In the genomic region with DNA sequence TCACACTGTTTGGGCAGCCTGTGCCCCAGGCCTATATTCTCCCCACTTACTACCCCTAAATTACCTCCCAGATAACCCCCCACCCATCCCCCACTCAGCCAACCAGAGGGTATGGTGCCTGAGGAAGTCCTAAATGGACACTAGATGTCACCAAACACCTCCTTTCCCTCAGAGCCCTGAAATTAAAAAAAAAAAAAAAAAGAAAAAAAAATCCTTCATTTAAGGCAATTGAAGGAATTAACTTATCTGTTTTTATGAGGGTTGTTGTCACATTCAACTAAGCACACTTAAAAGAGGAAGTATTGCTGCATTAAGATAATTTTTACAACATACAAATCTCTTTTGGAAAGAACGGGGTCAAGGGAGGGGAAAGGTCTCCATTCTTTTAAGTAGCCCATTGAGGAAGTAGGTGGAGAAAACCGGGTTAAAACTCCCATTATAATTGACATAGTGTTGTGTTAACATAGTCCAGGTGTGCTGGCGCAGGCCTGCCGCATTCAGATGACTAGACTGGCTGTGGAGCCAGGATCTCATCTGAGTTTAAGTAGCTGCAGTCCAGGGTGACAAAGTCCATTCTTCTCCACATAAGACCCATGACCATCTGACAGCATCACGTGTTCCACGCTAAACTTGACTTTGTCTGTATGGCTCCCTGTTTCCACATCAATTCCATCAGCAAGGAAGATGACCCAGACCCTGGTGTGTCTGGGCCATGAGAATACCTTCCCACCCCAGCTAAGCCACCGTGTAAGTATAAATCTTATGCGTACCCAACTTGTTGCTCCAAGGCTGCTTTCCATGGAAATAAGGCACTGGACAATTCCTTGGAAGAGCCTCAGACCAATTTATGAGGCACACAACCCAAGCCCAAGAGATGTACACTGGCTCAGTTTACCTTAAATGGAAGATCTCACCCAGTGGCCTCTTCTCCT, we compare ENCODE assay signal across 8 cellular contexts. TPM values are rescaled to one million over a fixed set of nuclear protein-coding genes. Genes with fewer than 3 reads are reported as not detected.
DNase-seq lines count a peak whose midpoint lies in the region; ATAC-seq and TF ChIP-seq lines count a peak whose summit lies in the region.

No MANE protein-coding gene starts in this region.

- ATAC-seq in upper lobe of right lung (peak; percentile 54), HG03378 (IDR thresholded peaks at IDR 0.05; ENCODE audit: unreplicated experiment) (no peak), GM21367 (IDR thresholded peaks at IDR 0.05; ENCODE audit: unreplicated experiment) (no peak), T-cell (replicated peaks in 1 of 4) (no peak)

- H3K27me3 ChIP-seq in Karpas-422 (ENCODE audit: low read length): no peaks in the 10 kb centered on the region
- H3K27me3 ChIP-seq in upper lobe of right lung: peaks cover 32% of the 10 kb centered on the region

- H3K36me3 ChIP-seq in Karpas-422 (ENCODE audit: insufficient read depth, low read length) (no peaks in the 10 kb centered on the region), upper lobe of right lung (no peaks in the 10 kb centered on the region)

- H3K9ac ChIP-seq in Karpas-422 (ENCODE audit: low read length): no peak overlapping the region

- H4K20me1 ChIP-seq in Karpas-422 (ENCODE audit: insufficient read depth, low read depth, low read length): no peaks in the 10 kb centered on the region

- H3K9me2 ChIP-seq in Karpas-422 (replicated peaks; ENCODE audit: insufficient read depth, low read length): no peaks in the 10 kb centered on the region

- H3K9me3 Mint-ChIP-seq in T-cell: no peaks in the 10 kb centered on the region

- H3K4me2 ChIP-seq in Karpas-422 (ENCODE audit: low read depth, low read length, poor library complexity, severe bottlenecking): no peak overlapping the region

- peaks cover 37% of the 10 kb centered on the region for H3K36me3 Mint-ChIP-seq in T-cell

- TF ChIP-seq CTCF in upper lobe of right lung (IDR thresholded peaks at IDR 0.05): peak; percentile 30

- no peak overlapping the region for H2AFZ ChIP-seq in Karpas-422 (ENCODE audit: low read length)

- H3K4me3 ChIP-seq in Karpas-422 (ENCODE audit: low read length): no peak overlapping the region
- H3K4me3 ChIP-seq in upper lobe of right lung: no peak overlapping the region

- intact Hi-C loops in upper lobe of right lung (cut with DNase I): no loop called here

- no peak overlapping the region for H3K27ac Mint-ChIP-seq in T-cell

- H3K4me3 Mint-ChIP-seq in T-cell: no peak overlapping the region

- no peaks in the 10 kb centered on the region for H3K4me1 ChIP-seq in Karpas-422 (ENCODE audit: low read length)
- no peaks in the 10 kb centered on the region for H3K4me1 ChIP-seq in upper lobe of right lung

- CTCF ChIA-PET in T-cell (lab: Charles Lee): interaction anchor here in 1 of 2 donors (0.7 kb wide), 1 partner anchor 118 kb away, joined by 6 read pairs; no protein-coding TSS in a partner anchor

- no peak overlapping the region for H3K27ac ChIP-seq in Karpas-422 (ENCODE audit: low read length)
- H3K27ac ChIP-seq in upper lobe of right lung: no peak overlapping the region

- H3K27me3 Mint-ChIP-seq in T-cell: no peaks in the 10 kb centered on the region

- no peaks in the 10 kb centered on the region for H3K9me3 ChIP-seq in Karpas-422 (ENCODE audit: low read length)
- H3K9me3 ChIP-seq in upper lobe of right lung: no peaks in the 10 kb centered on the region

- DNase-seq in DMS79 (lab: John Stamatoyannopoulos, UW) (peak; percentile 20), Karpas-422 (peak; percentile 78), RPMI7951 (ENCODE audit: low read depth) (peak; percentile 50), fibroblast of peridontal ligament (ENCODE audit: extremely low read depth) (peak; percentile 68), upper lobe of right lung (no peak), T-cell (no peak)

- H3K4me1 Mint-ChIP-seq in T-cell: no peaks in the 10 kb centered on the region

- POLR2A ChIA-PET in T-cell (lab: Charles Lee): no interaction called here

- H3K79me2 ChIP-seq in Karpas-422 (ENCODE audit: low read length): no peaks in the 10 kb centered on the region

RNA-seq across cellular contexts. Expression of gene SNX11, which starts 46.4 kb away (rescaled TPM):
- 14.6 and 16.4 TPM in 2 replicates for total RNA-seq in Karpas-422 (2014; rRNA removed; shearing (Covaris generic); ENCODE audit: low replicate concordance)
- total RNA-seq in RPMI7951 (2014; rRNA removed; shearing (Covaris generic)): 6.4 and 10.4 TPM in 2 replicates
- total RNA-seq in upper lobe of right lung: 20.8 TPM
- 10 to 100 TPM; 10.6 to 20.4 (median 19.5) TPM for total RNA-seq in T-cell

RNA-seq across cellular contexts. Expression of gene CBX1, which starts 52.7 kb away (rescaled TPM):
- total RNA-seq in Karpas-422 (2014; rRNA removed; shearing (Covaris generic); ENCODE audit: low replicate concordance): 32.5 TPM in 2 replicates
- 53.5 and 64.6 TPM in 2 replicates for total RNA-seq in RPMI7951 (2014; rRNA removed; shearing (Covaris generic))
- 34.0 TPM for total RNA-seq in upper lobe of right lung
- total RNA-seq in T-cell: 10 to 100 TPM; 19.6 to 32.4 (median 30.7) TPM

Comparison
In these comparisons a context has a peak if more than half of its experiments do, and no peak if none do; other contexts are left out.
1. DNase-seq: peak in DMS79 (single experiment), Karpas-422 (single experiment), RPMI7951 (single experiment) and fibroblast of peridontal ligament (single experiment); none in upper lobe of right lung (single experiment) and T-cell (0 of 34).